In genomic region chr17:69724236-69724635, GRCh38 we compare ENCODE assay signal across 16 cellular contexts.
DNase-seq lines count a peak whose midpoint lies in the region; ATAC-seq and TF ChIP-seq lines count a peak whose summit lies in the region.
"Had no signal": no experiment of that assay in that cellular context is flagged by ENCODE, and none has a peak within 500 bp of the region (broad histone marks: within the 10 kb centered on the region; RNA-seq: fewer than 3 reads in every experiment).

No MANE protein-coding gene starts in this region.

- ATAC-seq in GM18909 (IDR thresholded peaks at IDR 0.05; ENCODE audit: poor library complexity, unreplicated experiment) (no peak), HG02642 (IDR thresholded peaks at IDR 0.05; ENCODE audit: poor library complexity, unreplicated experiment) (no peak)
- ATAC-seq: GM12878, HCT116 had no signal

- peaks cover 18% of the 10 kb centered on the region for H3K4me1 Mint-ChIP-seq in MCF 10A (ENCODE audit: insufficient read depth, unreplicated experiment)
- H3K4me1 Mint-ChIP-seq in Caco-2 (ENCODE audit: low read depth, unreplicated experiment), result no peaks in the 10 kb centered on the region
- H3K4me1 Mint-ChIP-seq: CD8-positive, alpha-beta memory T cell had no signal

- POLR2A ChIA-PET in MCF 10A (lab: Yijun Ruan, JAX), result interaction anchor here (0.8 to 3.4 kb wide), 3 partner anchors 9 to 414 kb away, joined by 3 to 10 read pairs (median 4); no protein-coding TSS in a partner anchor
- POLR2A ChIA-PET in Caco-2 (lab: Charles Lee), result no interaction called here

- H3K4me1 ChIP-seq in breast epithelium (no peaks in the 10 kb centered on the region), Caco-2 (no peaks in the 10 kb centered on the region)

- no peaks in the 10 kb centered on the region for H3K9me3 Mint-ChIP-seq in MCF 10A (ENCODE audit: unreplicated experiment)
- H3K9me3 Mint-ChIP-seq in Caco-2 (ENCODE audit: unreplicated experiment), result no peaks in the 10 kb centered on the region
- H3K9me3 Mint-ChIP-seq: CD8-positive, alpha-beta memory T cell had no signal

- H3K4me3 Mint-ChIP-seq in MCF 10A (ENCODE audit: unreplicated experiment), result no peak overlapping the region
- no peak overlapping the region for H3K4me3 Mint-ChIP-seq in Caco-2 (ENCODE audit: unreplicated experiment)
- H3K4me3 Mint-ChIP-seq: CD8-positive, alpha-beta memory T cell had no signal

- H3K36me3 Mint-ChIP-seq in MCF 10A (ENCODE audit: insufficient read depth, unreplicated experiment) (no peaks in the 10 kb centered on the region), Caco-2 (ENCODE audit: insufficient read depth, unreplicated experiment) (no peaks in the 10 kb centered on the region)
- H3K36me3 Mint-ChIP-seq: CD8-positive, alpha-beta memory T cell had no signal

- no peak for TF ChIP-seq POLR2A in breast epithelium (IDR thresholded peaks at IDR 0.05)

- BruUV-seq in MCF 10A (replicated peaks; lab: Mats Ljungman, UMichigan), result no TSS peak
- BruUV-seq in Caco-2 (replicated peaks; lab: Mats Ljungman, UMichigan), result no TSS peak

- H3K27me3 Mint-ChIP-seq in MCF 10A (ENCODE audit: insufficient read depth, unreplicated experiment) (no peaks in the 10 kb centered on the region), Caco-2 (ENCODE audit: insufficient read depth, unreplicated experiment) (peaks cover 5% of the 10 kb centered on the region)

- intact Hi-C loops in MCF 10A (cut with micrococcal nuclease) (loop anchor here (1.0 kb wide), 1 partner anchor 420 kb away; no protein-coding TSS in a partner anchor), breast epithelium (cut with DNase I; ENCODE audit: low total_unique reads) (no loop called here), Caco-2 (cut with micrococcal nuclease; ENCODE audit: unreplicated experiment) (no loop called here)

- DNase-seq in MCF 10A (ENCODE audit: unreplicated experiment) (no peak), breast epithelium (ENCODE audit: low spot score in 2 of 2) (no peak), astrocyte of the hippocampus (ENCODE audit: low read depth, low spot score) (peak; percentile 27), fibroblast of mammary gland (ENCODE audit: low read depth) (peak; percentile 36), Caco-2 (no peak)
- no peak for DNase-seq in activated CD4-positive, alpha-beta T cell treated with anti-CD3 and anti-CD28 coated beads for 4 hours
- DNase-seq: AML-193; CD8-positive, alpha-beta memory T cell; KG1 had no signal

- H3K27ac Mint-ChIP-seq in MCF 10A (ENCODE audit: low read depth, unreplicated experiment) (peak overlapping the region; percentile 64), Caco-2 (ENCODE audit: unreplicated experiment) (no peak overlapping the region)
- H3K27ac Mint-ChIP-seq: CD8-positive, alpha-beta memory T cell had no signal

- H3K4me3 ChIP-seq in breast epithelium (no peak overlapping the region), fibroblast of mammary gland (ENCODE audit: control insufficient read depth, low read depth, low read length) (no peak overlapping the region), Caco-2 (ENCODE audit: low read depth, low read length) (no peak overlapping the region)
- H3K4me3 ChIP-seq: BLaER1, GM12878 had no signal

- no peaks in the 10 kb centered on the region for H3K36me3 ChIP-seq in breast epithelium
- H3K36me3 ChIP-seq in Caco-2 (ENCODE audit: control insufficient read depth, insufficient read depth, low read length), result no peaks in the 10 kb centered on the region
- H3K36me3 ChIP-seq: BLaER1 had no signal

- no peak overlapping the region for H3K27ac ChIP-seq in breast epithelium
- H3K27ac ChIP-seq: 22Rv1, BLaER1, HL-60 had no signal

- H3K9me3 ChIP-seq in breast epithelium (no peaks in the 10 kb centered on the region), Caco-2 (no peaks in the 10 kb centered on the region)
- H3K9me3 ChIP-seq: BLaER1 had no signal

- H3K27me3 ChIP-seq in breast epithelium (no peaks in the 10 kb centered on the region), Caco-2 (replicated peaks; ENCODE audit: control insufficient read depth, insufficient read depth, low read length) (no peaks in the 10 kb centered on the region)
- H3K27me3 ChIP-seq: BLaER1 had no signal

- CTCF ChIA-PET in MCF 10A (lab: Yijun Ruan, JAX) (interaction anchor here (0.7 kb wide), 1 partner anchor 196 kb away, joined by 7 read pairs; no protein-coding TSS in a partner anchor), Caco-2 (lab: Charles Lee) (no interaction called here)

- TF ChIP-seq CTCF in MCF 10A (IDR thresholded peaks at IDR 0.05; ENCODE audit: unreplicated experiment) (no peak), breast epithelium (IDR thresholded peaks at IDR 0.05) (no peak), fibroblast of mammary gland (conservative IDR thresholded peaks at IDR 0.05; ENCODE audit: control insufficient read depth, insufficient read depth, low read depth, low read length) (no peak), Caco-2 (IDR thresholded peaks at IDR 0.05; ENCODE audit: insufficient read depth in 1 of 2, low read depth in 1 of 2, low read length in 1 of 2, severe bottlenecking in 1 of 2, unreplicated experiment in 1 of 2) (no peak)

Comparison
In these comparisons a context has a peak if more than half of its experiments do, and no peak if none do; other contexts are left out.
1. DNase-seq: peak in astrocyte of the hippocampus (single experiment) and fibroblast of mammary gland (single experiment); none in MCF 10A (single experiment), breast epithelium (0 of 2), Caco-2 (0 of 2) and activated CD4-positive, alpha-beta T cell treated with anti-CD3 and anti-CD28 coated beads for 4 hours (0 of 2).